21 cellular contexts compared by ENCODE assay signal in the genomic region with DNA sequence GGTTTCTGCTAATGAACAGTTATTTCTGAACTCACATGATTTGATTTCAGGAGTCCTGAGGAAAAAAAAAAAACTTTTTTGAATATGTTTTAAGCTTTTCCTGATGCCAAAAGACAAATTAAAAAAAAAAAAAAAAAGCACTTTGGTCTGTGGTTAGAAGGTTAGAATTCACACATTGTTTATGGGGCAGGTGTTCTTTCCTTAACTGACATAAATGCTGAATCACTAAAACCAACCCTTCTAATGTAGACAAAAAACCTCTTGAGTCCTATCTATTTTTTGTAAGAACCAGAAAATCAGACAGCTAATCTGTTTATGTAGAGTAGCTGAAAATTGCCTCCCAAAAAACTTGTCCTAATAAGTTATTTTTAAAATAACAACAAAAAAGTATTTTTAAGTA. TPM values are rescaled to one million over a fixed set of nuclear protein-coding genes. Genes with fewer than 3 reads are reported as not detected.
DNase-seq lines count a peak whose midpoint lies in the region; ATAC-seq, FAIRE-seq and TF ChIP-seq lines count a peak whose summit lies in the region.
"Had no signal": no experiment of that assay in that cellular context is flagged by ENCODE, and none has a peak within 500 bp of the region (broad histone marks: within the 10 kb centered on the region; RNA-seq: fewer than 3 reads in every experiment).

No MANE protein-coding gene starts in this region.

- H3K4me1 ChIP-seq in pancreas = no peaks in the 10 kb centered on the region
- H3K4me1 ChIP-seq: ascending aorta, parathyroid adenoma had no signal

- peak overlapping the region; percentile 10 for H3K4me3 Mint-ChIP-seq in activated naive CD4-positive, alpha-beta T cell treated with anti-CD3 and anti-CD28 coated beads, Interleukin-2, amount 10 ng/mL, durations not matched to agents 7 days and 5 days
- peak overlapping the region; percentile 65 for H3K4me3 Mint-ChIP-seq in activated T-helper 17 cell treated with anti-CD3 and anti-CD28 coated beads, Interleukin-2, amount 50 U/mL, for 72 hours
- H3K4me3 Mint-ChIP-seq in stimulated activated naive CD8-positive, alpha-beta T cell treated with anti-CD3 and anti-CD28 coated beads, Interleukin-15, Interleukin-2, amounts not matched to agents 100 ng/mL and 50 ng/mL, for 24 hours = peak overlapping the region; percentile 77

- no peaks in the 10 kb centered on the region for H3K9me3 Mint-ChIP-seq in activated naive CD4-positive, alpha-beta T cell treated with anti-CD3 and anti-CD28 coated beads, Interleukin-2, amount 10 ng/mL, durations not matched to agents 7 days and 5 days
- no peaks in the 10 kb centered on the region for H3K9me3 Mint-ChIP-seq in activated T-helper 17 cell treated with anti-CD3 and anti-CD28 coated beads, Interleukin-2, amount 50 U/mL, for 72 hours
- no peaks in the 10 kb centered on the region for H3K9me3 Mint-ChIP-seq in stimulated activated naive CD8-positive, alpha-beta T cell treated with anti-CD3 and anti-CD28 coated beads, Interleukin-15, Interleukin-2, amounts not matched to agents 100 ng/mL and 50 ng/mL, for 24 hours
- H3K9me3 Mint-ChIP-seq: activated T-cell treated with anti-CD3 and anti-CD28 coated beads, Interleukin-2, amount 50 U/mL, for 4 hours had no signal

- peaks cover 47% of the 10 kb centered on the region for H3K36me3 Mint-ChIP-seq in activated naive CD4-positive, alpha-beta T cell treated with anti-CD3 and anti-CD28 coated beads, Interleukin-2, amount 10 ng/mL, durations not matched to agents 7 days and 5 days
- H3K36me3 Mint-ChIP-seq in activated T-helper 17 cell treated with anti-CD3 and anti-CD28 coated beads, Interleukin-2, amount 50 U/mL, for 72 hours (ENCODE audit: low read depth) = peaks cover 32% of the 10 kb centered on the region
- H3K36me3 Mint-ChIP-seq in stimulated activated naive CD8-positive, alpha-beta T cell treated with anti-CD3 and anti-CD28 coated beads, Interleukin-15, Interleukin-2, amounts not matched to agents 100 ng/mL and 50 ng/mL, for 24 hours (ENCODE audit: low read depth) = peaks cover 9% of the 10 kb centered on the region

- H3K27me3 ChIP-seq in pancreas = no peaks in the 10 kb centered on the region
- H3K27me3 ChIP-seq: ascending aorta, SJCRH30 had no signal

- peaks cover 70% of the 10 kb centered on the region for H3K4me1 Mint-ChIP-seq in activated naive CD4-positive, alpha-beta T cell treated with anti-CD3 and anti-CD28 coated beads, Interleukin-2, amount 10 ng/mL, durations not matched to agents 7 days and 5 days
- peaks cover 36% of the 10 kb centered on the region for H3K4me1 Mint-ChIP-seq in activated T-helper 17 cell treated with anti-CD3 and anti-CD28 coated beads, Interleukin-2, amount 50 U/mL, for 72 hours
- H3K4me1 Mint-ChIP-seq in stimulated activated naive CD8-positive, alpha-beta T cell treated with anti-CD3 and anti-CD28 coated beads, Interleukin-15, Interleukin-2, amounts not matched to agents 100 ng/mL and 50 ng/mL, for 24 hours (ENCODE audit: low read depth) = peaks cover 96% of the 10 kb centered on the region

- TF ChIP-seq CTCF in GM20000 (IDR thresholded peaks at IDR 0.05; ENCODE audit: extremely low read depth, missing control alignments) = no peak
- no peak for TF ChIP-seq CTCF in pancreas (IDR thresholded peaks at IDR 0.05)

- no peak for DNase-seq in activated naive CD4-positive, alpha-beta T cell treated with anti-CD3 and anti-CD28 coated beads, Interleukin-2, amount 10 ng/mL, durations not matched to agents 7 days and 5 days
- no peak for DNase-seq in activated naive CD4-positive, alpha-beta T cell treated with anti-CD3 and anti-CD28 coated beads, Interleukin-2, amount 50 U/mL, for 16 hours
- DNase-seq in NCI-H146 (lab: John Stamatoyannopoulos, UW) (peak; percentile 28), GM20000 (ENCODE audit: low spot score) (no peak), globus pallidus (ENCODE audit: low spot score) (no peak), pancreas (no peak)
- DNase-seq: activated CD4-positive, CD25-positive, alpha-beta regulatory T cell treated with anti-CD3 and anti-CD28 coated beads, Interleukin-2, amount 50 U/mL, for 72 hours; activated T-cell treated with anti-CD3 and anti-CD28 coated beads, Interleukin-2, amount 50 U/mL, for 4 hours; GOT3; hippocampal formation; NCI-H1694 treated with DMSO at 0.1 percent for 48 hours; stimulated activated CD4-positive, alpha-beta T cell treated with anti-CD3 and anti-CD28 coated beads, Interleukin-2, amount 100 ng/mL, for 48 hours; T1000 had no signal

- peak; percentile 40 for ATAC-seq in activated T-helper 17 cell treated with anti-CD3 and anti-CD28 coated beads, Interleukin-2, amount 50 U/mL, for 72 hours (replicated peaks)
- no peak for ATAC-seq in pancreas
- ATAC-seq: activated T-cell treated with anti-CD3 and anti-CD28 coated beads, Interleukin-2, amount 50 U/mL, for 4 hours had no signal

- peak overlapping the region; percentile 42 for H3K27ac Mint-ChIP-seq in activated naive CD4-positive, alpha-beta T cell treated with anti-CD3 and anti-CD28 coated beads, Interleukin-2, amount 10 ng/mL, durations not matched to agents 7 days and 5 days
- peak overlapping the region; percentile 41 for H3K27ac Mint-ChIP-seq in activated T-helper 17 cell treated with anti-CD3 and anti-CD28 coated beads, Interleukin-2, amount 50 U/mL, for 72 hours
- peak overlapping the region; percentile 91 for H3K27ac Mint-ChIP-seq in stimulated activated naive CD8-positive, alpha-beta T cell treated with anti-CD3 and anti-CD28 coated beads, Interleukin-15, Interleukin-2, amounts not matched to agents 100 ng/mL and 50 ng/mL, for 24 hours

- no peak overlapping the region for H3K4me3 ChIP-seq in pancreas
- H3K4me3 ChIP-seq: ascending aorta, lung had no signal

- no peaks in the 10 kb centered on the region for H3K36me3 ChIP-seq in pancreas
- H3K36me3 ChIP-seq: ascending aorta, SJCRH30 had no signal

- H3K27me3 Mint-ChIP-seq in activated naive CD4-positive, alpha-beta T cell treated with anti-CD3 and anti-CD28 coated beads, Interleukin-2, amount 10 ng/mL, durations not matched to agents 7 days and 5 days = no peaks in the 10 kb centered on the region
- H3K27me3 Mint-ChIP-seq in activated T-helper 17 cell treated with anti-CD3 and anti-CD28 coated beads, Interleukin-2, amount 50 U/mL, for 72 hours = no peaks in the 10 kb centered on the region
- no peaks in the 10 kb centered on the region for H3K27me3 Mint-ChIP-seq in stimulated activated naive CD8-positive, alpha-beta T cell treated with anti-CD3 and anti-CD28 coated beads, Interleukin-15, Interleukin-2, amounts not matched to agents 100 ng/mL and 50 ng/mL, for 24 hours

- no peak for FAIRE-seq in pancreas (lab: Jason Lieb, UNC)

- no peaks in the 10 kb centered on the region for H3K9me3 ChIP-seq in pancreas
- H3K9me3 ChIP-seq: ascending aorta, SJCRH30 had no signal

- CTCF ChIA-PET in activated naive CD4-positive, alpha-beta T cell treated with anti-CD3 and anti-CD28 coated beads, Interleukin-2, amount 10 ng/mL, durations not matched to agents 7 days and 5 days (lab: Charles Lee) = interaction anchor here (0.6 to 1.0 kb wide), 2 partner anchors 70 to 229 kb away, joined by 3 to 4 read pairs; no protein-coding TSS in a partner anchor

- intact Hi-C loops in pancreas (cut with DNase I) = no loop called here

- H3K27ac ChIP-seq in pancreas = no peak overlapping the region
- H3K27ac ChIP-seq: ascending aorta, parathyroid adenoma, SJCRH30 had no signal

RNA-seq across cellular contexts. Expression of a gene that starts 20.4 kb away (rescaled TPM):
- 10 to 100 TPM; 64.9 to 72.9 TPM for total RNA-seq in activated T-helper 17 cell treated with anti-CD3 and anti-CD28 coated beads, Interleukin-2, amount 50 U/mL, for 72 hours
- under 1 TPM; 0.09 to 0.70 (median 0.28) TPM for total RNA-seq in pancreas
- polyA plus RNA-seq in pancreas = under 1 TPM in 1 of 2 donors, not detected in 1; 0.05 TPM
- total RNA-seq: ascending aorta, Daoy, M059J had no signal

Comparison
In these comparisons a context has a peak if more than half of its experiments do, and no peak if none do; other contexts are left out.
1. H3K27ac Mint-ChIP-seq: peak in every context shown above with its lines; median percentile 91 in stimulated activated naive CD8-positive, alpha-beta T cell treated with anti-CD3 and anti-CD28 coated beads, Interleukin-15, Interleukin-2, amounts not matched to agents 100 ng/mL and 50 ng/mL, for 24 hours; 42 in activated naive CD4-positive, alpha-beta T cell treated with anti-CD3 and anti-CD28 coated beads, Interleukin-2, amount 10 ng/mL, durations not matched to agents 7 days and 5 days; 41 in activated T-helper 17 cell treated with anti-CD3 and anti-CD28 coated beads, Interleukin-2, amount 50 U/mL, for 72 hours.
2. H3K4me3 Mint-ChIP-seq: peak in every context shown above with its lines; median percentile 77 in stimulated activated naive CD8-positive, alpha-beta T cell treated with anti-CD3 and anti-CD28 coated beads, Interleukin-15, Interleukin-2, amounts not matched to agents 100 ng/mL and 50 ng/mL, for 24 hours; 65 in activated T-helper 17 cell treated with anti-CD3 and anti-CD28 coated beads, Interleukin-2, amount 50 U/mL, for 72 hours; 10 in activated naive CD4-positive, alpha-beta T cell treated with anti-CD3 and anti-CD28 coated beads, Interleukin-2, amount 10 ng/mL, durations not matched to agents 7 days and 5 days.
3. RNA of a gene that starts 20.4 kb away (total RNA-seq): 64.9 to 72.9 TPM in activated T-helper 17 cell treated with anti-CD3 and anti-CD28 coated beads, Interleukin-2, amount 50 U/mL, for 72 hours; 0.09 to 0.70 TPM in pancreas; every median in the first group is over 10 times any median in the second.